Comparison of ENCODE assay signal across 8 cellular contexts in genomic region chr1:241639653-241640148, GRCh38. TPM values are rescaled to one million over a fixed set of nuclear protein-coding genes. Genes with fewer than 3 reads are reported as not detected.
DNase-seq lines count a peak whose midpoint lies in the region; ATAC-seq and TF ChIP-seq lines count a peak whose summit lies in the region.

No MANE protein-coding gene starts in this region.

- H3K27ac ChIP-seq in DND-41 (ENCODE audit: low read length) (peak overlapping the region; percentile 93), coronary artery (peak overlapping the region; percentile 72 to 92), thoracic aorta (peak overlapping the region; percentile 58 to 60)

- H3K9ac ChIP-seq in DND-41 (ENCODE audit: low read depth, low read length): peak overlapping the region; percentile 95

- ATAC-seq in DND-41 (ENCODE audit: insufficient read depth, low read depth): peak; percentile 49
- peak; percentile 38 for ATAC-seq in GM21447 (IDR thresholded peaks at IDR 0.05; ENCODE audit: unreplicated experiment)
- peak; percentile 17 for ATAC-seq in thoracic aorta (ENCODE audit: insufficient number of reproducible peaks, low FRiP score, low read depth)

- peak overlapping the region; percentile 99 for H2AFZ ChIP-seq in DND-41 (ENCODE audit: low read depth, low read length)

- H3K4me1 ChIP-seq in DND-41 (ENCODE audit: insufficient read depth, low read length) (peaks cover 44% of the 10 kb centered on the region), thoracic aorta (ENCODE audit: control insufficient read depth in 1 of 2, low read depth in 2 of 2) (peaks cover 24 to 26% of the 10 kb centered on the region in 2 donors)

- H3K9me3 ChIP-seq in DND-41 (ENCODE audit: insufficient read depth, low read length, severe bottlenecking): no peaks in the 10 kb centered on the region
- H3K9me3 ChIP-seq in thoracic aorta: no peaks in the 10 kb centered on the region

- DNase-seq in DND-41: peak; percentile 47
- peak; percentile 48 for DNase-seq in HT1080 (ENCODE audit: low read depth)
- DNase-seq in T-helper 22 cell (ENCODE audit: low read depth): peak; percentile 8
- peak; percentile 74 for DNase-seq in coronary artery (ENCODE audit: low spot score)
- DNase-seq in mucosa of gallbladder (ENCODE audit: low spot score): peak; percentile 25
- DNase-seq in thoracic aorta (ENCODE audit: low spot score): no peak
- DNase-seq in OCI-M2 (lab: John Stamatoyannopoulos, UW; ENCODE audit: unreplicated experiment): no peak

- H3K4me3 ChIP-seq in DND-41 (ENCODE audit: low read depth in 1 of 2, low read length in 2 of 2) (peak overlapping the region; percentile 93 to 100), coronary artery (peak overlapping the region; percentile 97), thoracic aorta (peak overlapping the region; percentile 78)

- peak overlapping the region; percentile 94 for H3K4me2 ChIP-seq in DND-41 (ENCODE audit: insufficient read depth, low read length)

- TF ChIP-seq CTCF in DND-41 (IDR thresholded peaks at IDR 0.05; ENCODE audit: borderline replicate concordance, extremely low read depth, low read length, poor library complexity, severe bottlenecking): no peak
- no peak for TF ChIP-seq CTCF in coronary artery (IDR thresholded peaks at IDR 0.05)
- TF ChIP-seq CTCF in thoracic aorta (IDR thresholded peaks at IDR 0.05): no peak

- H3K79me2 ChIP-seq in DND-41 (ENCODE audit: insufficient read depth, low read length): peaks cover 50% of the 10 kb centered on the region

- no peaks in the 10 kb centered on the region for H3K27me3 ChIP-seq in DND-41 (ENCODE audit: insufficient read depth, low read length, poor library complexity)
- H3K27me3 ChIP-seq in thoracic aorta (replicated peaks; ENCODE audit: insufficient read depth): no peaks in the 10 kb centered on the region

- peaks cover 3% of the 10 kb centered on the region; the same call in 1 of the 2 replicates for H4K20me1 ChIP-seq in DND-41 (ENCODE audit: insufficient read depth, low read length)

- peaks cover 26% of the 10 kb centered on the region for H3K36me3 ChIP-seq in DND-41 (ENCODE audit: insufficient read depth, low read length)
- H3K36me3 ChIP-seq in thoracic aorta: no peaks in the 10 kb centered on the region

RNA-seq across cellular contexts. Expression of gene CHML, which starts 0.5 kb away (rescaled TPM):
- total RNA-seq in HT1080 (2014; rRNA removed; shearing (Covaris generic)): 36.4 and 44.5 TPM in 2 replicates
- 17.8 and 27.1 TPM in 2 replicates for polyA plus RNA-seq in HT1080 (2015; cell fraction: cytosol; rRNA removed)
- 22.6 and 27.3 TPM in 2 replicates for polyA plus RNA-seq in HT1080 (2015; cell fraction: nucleus; rRNA removed)
- 10.8 TPM for total RNA-seq in mucosa of gallbladder
- 10 to 100 TPM in 1 of 2 donors, 1 to 10 TPM in 1; 8.0 to 12.4 TPM for total RNA-seq in thoracic aorta

RNA-seq across cellular contexts. Expression of gene OPN3, which starts 0.5 kb away (rescaled TPM):
- 3.5 and 5.3 TPM in 2 replicates for total RNA-seq in HT1080 (2014; rRNA removed; shearing (Covaris generic))
- polyA plus RNA-seq in HT1080 (2015; cell fraction: cytosol; rRNA removed): 3.8 and 4.8 TPM in 2 replicates
- 1.2 and 3.3 TPM in 2 replicates for polyA plus RNA-seq in HT1080 (2015; cell fraction: nucleus; rRNA removed)
- total RNA-seq in mucosa of gallbladder (13.0 TPM), thoracic aorta (10 to 100 TPM in 1 of 2 donors, 1 to 10 TPM in 1; 7.2 to 13.4 TPM)

RNA-seq across cellular contexts. Expression of gene WDR64, which starts 12.4 kb away (rescaled TPM):
- total RNA-seq in HT1080 (2014; rRNA removed; shearing (Covaris generic)): not detected in 2 replicates
- polyA plus RNA-seq in HT1080 (2015; cell fraction: cytosol; rRNA removed): not detected in 2 replicates
- polyA plus RNA-seq in HT1080 (2015; cell fraction: nucleus; rRNA removed): not detected in 2 replicates
- total RNA-seq in mucosa of gallbladder (not detected), thoracic aorta (not detected)

Comparison
In these comparisons a context has a peak if more than half of its experiments do, and no peak if none do; other contexts are left out.
1. DNase-seq: peak in DND-41 (single experiment), HT1080 (single experiment), T-helper 22 cell (single experiment), coronary artery (single experiment) and mucosa of gallbladder (single experiment); none in thoracic aorta (single experiment) and OCI-M2 (single experiment).
2. Peak in every context shown above with its lines, with median percentiles within 50 percentile points of each other: ATAC-seq, H3K27ac ChIP-seq and H3K4me3 ChIP-seq.